In genomic region chr12:124653169-124653931, GRCh38 we compare ENCODE assay signal across 18 cellular contexts.
DNase-seq lines count a peak whose midpoint lies in the region; ATAC-seq, FAIRE-seq and TF ChIP-seq lines count a peak whose summit lies in the region.
"Had no signal": no experiment of that assay in that cellular context is flagged by ENCODE, and none has a peak within 500 bp of the region (broad histone marks: within the 10 kb centered on the region; RNA-seq: fewer than 3 reads in every experiment).

No MANE protein-coding gene starts in this region.

- CTCF ChIA-PET in A549 (lab: Yijun Ruan, JAX) = interaction anchor here (0.6 to 2.6 kb wide), 4 partner anchors 9 to 1379 kb away, joined by 4 to 9 read pairs (median 5); no protein-coding TSS in a partner anchor

- peaks cover 17% of the 10 kb centered on the region for H3K9me3 ChIP-seq in A549
- H3K9me3 ChIP-seq: pancreas had no signal

- peaks cover 3% of the 10 kb centered on the region for H3K36me3 Mint-ChIP-seq in endothelial cell (ENCODE audit: low read depth, unreplicated experiment)
- H3K36me3 Mint-ChIP-seq: activated naive CD8-positive, alpha-beta T cell treated with anti-CD3 and anti-CD28 coated beads, Interleukin-2, amount 10 ng/mL, durations not matched to agents 7 days and 5 days had no signal

- TF ChIP-seq POLR2A in A549 (IDR thresholded peaks at IDR 0.05; ENCODE audit: low read length) = no peak
- TF ChIP-seq POLR2A in NB4 (IDR thresholded peaks at IDR 0.05; ENCODE audit: extremely low read depth, insufficient read length) = no peak

- no peak overlapping the region for H2AK5ac ChIP-seq in mesendoderm (ENCODE audit: low read length)

- no peak overlapping the region for H3K56ac ChIP-seq in mesendoderm (ENCODE audit: low read length)

- H3K27ac ChIP-seq in A549 = peak overlapping the region; percentile 26 to 70; a peak in 3 of 6 replicates
- H3K27ac ChIP-seq in mesendoderm (ENCODE audit: low read depth, low read length) = no peak overlapping the region
- H3K27ac ChIP-seq: pancreas, SK-N-MC had no signal

- H3K9ac ChIP-seq in mesendoderm (ENCODE audit: low read length) = no peak overlapping the region

- H3K4me2 ChIP-seq in A549 = no peak overlapping the region
- H3K4me2 ChIP-seq in mesendoderm (ENCODE audit: low read length) = no peak overlapping the region

- no peak overlapping the region for H3K4me3 ChIP-seq in A549
- no peak overlapping the region for H3K4me3 ChIP-seq in NB4 (ENCODE audit: low read depth, low read length)
- no peak overlapping the region for H3K4me3 ChIP-seq in cardiac fibroblast (replicated peaks in 1 of 2; ENCODE audit: low read depth in 2 of 2, low read length in 2 of 2)
- no peak overlapping the region for H3K4me3 ChIP-seq in mesendoderm (ENCODE audit: low read length)
- H3K4me3 ChIP-seq: pancreas, SK-N-MC had no signal

- H4K5ac ChIP-seq in mesendoderm (ENCODE audit: low read length) = no peak overlapping the region

- FAIRE-seq in A549 (lab: Jason Lieb, UNC) = no peak
- FAIRE-seq: colon, pancreas had no signal

- 72% methylated on average over 18 of the region's 19 CpGs for WGBS in A549 (ENCODE audit: missing lambda C conversion rate)
- WGBS in mesendoderm (ENCODE audit: extremely low coverage, insufficient coverage, low lambda C conversion rate) = no CpG with 5 or more reads among the region's 19 CpGs

- no peak overlapping the region for H2BK120ac ChIP-seq in mesendoderm (ENCODE audit: low read depth, low read length)

- peaks cover 4% of the 10 kb centered on the region for H3K27me3 Mint-ChIP-seq in endothelial cell (ENCODE audit: unreplicated experiment)

- TF ChIP-seq EP300 in A549 (IDR thresholded peaks at IDR 0.05) = no peak

- H4K8ac ChIP-seq in mesendoderm (ENCODE audit: low read depth, low read length) = no peak overlapping the region

- no peak overlapping the region for H3K4ac ChIP-seq in mesendoderm (ENCODE audit: low read depth, low read length)

- TF ChIP-seq RAD21 in A549 (conservative IDR thresholded peaks at IDR 0.05 in 1 of 2, IDR thresholded peaks at IDR 0.05 in 1 of 2) = no peak

- no peak overlapping the region for H3K4me3 Mint-ChIP-seq in endothelial cell (ENCODE audit: unreplicated experiment)
- H3K4me3 Mint-ChIP-seq: activated naive CD8-positive, alpha-beta T cell treated with anti-CD3 and anti-CD28 coated beads, Interleukin-2, amount 10 ng/mL, durations not matched to agents 7 days and 5 days had no signal

- no peak overlapping the region for H2BK15ac ChIP-seq in mesendoderm (replicated peaks; ENCODE audit: low read depth)

- no peak overlapping the region for H3K23ac ChIP-seq in mesendoderm (ENCODE audit: low read length)

- H3K27me3 ChIP-seq in mesendoderm (ENCODE audit: insufficient read depth, low read length, poor library complexity) = no peaks in the 10 kb centered on the region
- H3K27me3 ChIP-seq: pancreas had no signal

- H3K4me1 ChIP-seq in A549 = peaks cover 23% of the 10 kb centered on the region
- H3K4me1 ChIP-seq in mesendoderm (ENCODE audit: control insufficient read depth, low read depth, low read length) = peaks cover 2% of the 10 kb centered on the region

- H2BK5ac ChIP-seq in mesendoderm (ENCODE audit: low read length) = no peak overlapping the region

- no peak for TF ChIP-seq CTCF in A549 (IDR thresholded peaks at IDR 0.05)
- TF ChIP-seq CTCF in NB4 (IDR thresholded peaks at IDR 0.05; ENCODE audit: low read depth, low read length) = no peak
- no peak for TF ChIP-seq CTCF in cardiac fibroblast (IDR thresholded peaks at IDR 0.05; ENCODE audit: low read depth, low read length)
- TF ChIP-seq CTCF in endothelial cell (IDR thresholded peaks at IDR 0.05; ENCODE audit: unreplicated experiment) = no peak

- H3K18ac ChIP-seq in mesendoderm (ENCODE audit: low read length) = peak overlapping the region; percentile 25

- H3K79me1 ChIP-seq in mesendoderm (ENCODE audit: low read length) = no peaks in the 10 kb centered on the region

- DNase-seq in A549 (ENCODE audit: low read depth in 1 of 2, low spot score in 1 of 2) (no peak), NB4 (ENCODE audit: low read depth) (peak; percentile 53), cardiac fibroblast (ENCODE audit: low read depth in 2 of 2) (peak; percentile 36 to 49), mesendoderm (no peak), endothelial cell (ENCODE audit: low spot score) (no peak), NCI-H2196 (lab: John Stamatoyannopoulos, UW; ENCODE audit: unreplicated experiment) (no peak)
- DNase-seq in activated CD8-positive, alpha-beta memory T cell treated with anti-CD3 and anti-CD28 coated beads, Interleukin-2, amount 50 U/mL, for 48 hours = no peak
- DNase-seq: activated CD4-positive, CD25-positive, alpha-beta regulatory T cell; activated CD8-positive, alpha-beta memory T cell treated with anti-CD3 and anti-CD28 coated beads, Interleukin-2, amount 50 U/mL, for 4 hours; activated naive CD8-positive, alpha-beta T cell treated with anti-CD3 and anti-CD28 coated beads, Interleukin-2, amount 10 ng/mL, durations not matched to agents 7 days and 5 days; KG1; midbrain; NCI-H187 treated with DMSO at 0.1 percent for 48 hours; NCI-H524 treated with DMSO at 0.1 percent for 48 hours; pancreas had no signal

- no peaks in the 10 kb centered on the region for H3K79me2 ChIP-seq in mesendoderm (ENCODE audit: control insufficient read depth, insufficient read depth, low read length)

- no peaks in the 10 kb centered on the region for H3K36me3 ChIP-seq in mesendoderm (ENCODE audit: control insufficient read depth, insufficient read depth, low read length)
- H3K36me3 ChIP-seq: pancreas had no signal

- POLR2A ChIA-PET in A549 (lab: Yijun Ruan, JAX) = no interaction called here

- ATAC-seq in A549 (peak in 1 of 2 experiments; percentile 11; a peak in 1 of 6 replicates), HG02571 (IDR thresholded peaks at IDR 0.05; ENCODE audit: unreplicated experiment) (no peak)
- ATAC-seq: pancreas had no signal

- H3K9me3 Mint-ChIP-seq in endothelial cell (ENCODE audit: unreplicated experiment) = peaks cover 4% of the 10 kb centered on the region

- H3K4me1 Mint-ChIP-seq in endothelial cell (ENCODE audit: unreplicated experiment) = no peaks in the 10 kb centered on the region

- H3K27ac Mint-ChIP-seq in endothelial cell (ENCODE audit: unreplicated experiment) = no peak overlapping the region
- H3K27ac Mint-ChIP-seq: activated naive CD8-positive, alpha-beta T cell treated with anti-CD3 and anti-CD28 coated beads, Interleukin-2, amount 10 ng/mL, durations not matched to agents 7 days and 5 days had no signal

TF ChIP-seq in A549, 52 proteins besides CTCF, POLR2A, EP300 and RAD21:
- TF ChIP-seq ELK1 (IDR thresholded peaks at IDR 0.05; ENCODE audit: low read depth, low read length) (no peak), MAX (IDR thresholded peaks at IDR 0.05) (no peak), E2F6 (IDR thresholded peaks at IDR 0.05; ENCODE audit: borderline replicate concordance, low read depth) (no peak), FOSL2 (IDR thresholded peaks at IDR 0.05) (no peak), FOSL2 (CRISPR knock-in tag; IDR thresholded peaks at IDR 0.05) (no peak), ESRRA (IDR thresholded peaks at IDR 0.05; ENCODE audit: borderline replicate concordance, low read length) (no peak), MAFK (IDR thresholded peaks at IDR 0.05; ENCODE audit: partially characterized antibody) (no peak), FOXS1 (CRISPR knock-in tag; IDR thresholded peaks at IDR 0.05) (no peak), POLR2AphosphoS2 (conservative IDR thresholded peaks at IDR 0.05; ENCODE audit: low read length) (no peak), RCOR1 (IDR thresholded peaks at IDR 0.05; ENCODE audit: low read depth, low read length) (no peak), TFCP2L1 (CRISPR knock-in tag; IDR thresholded peaks at IDR 0.05) (no peak), USF2 (IDR thresholded peaks at IDR 0.05) (no peak), EHMT2 (IDR thresholded peaks at IDR 0.05; ENCODE audit: low read depth) (no peak)
TF ChIP-seq in A549: peak in this region for 0.

Comparison
In these comparisons a context has a peak if more than half of its experiments do, and no peak if none do; other contexts are left out.
1. DNase-seq: peak in NB4 (single experiment) and cardiac fibroblast (2 of 2); none in A549 (0 of 2), mesendoderm (single experiment), endothelial cell (single experiment), NCI-H2196 (single experiment) and activated CD8-positive, alpha-beta memory T cell treated with anti-CD3 and anti-CD28 coated beads, Interleukin-2, amount 50 U/mL, for 48 hours (single experiment).